Comparison of ENCODE assay signal across 18 cellular contexts in the genomic region with DNA sequence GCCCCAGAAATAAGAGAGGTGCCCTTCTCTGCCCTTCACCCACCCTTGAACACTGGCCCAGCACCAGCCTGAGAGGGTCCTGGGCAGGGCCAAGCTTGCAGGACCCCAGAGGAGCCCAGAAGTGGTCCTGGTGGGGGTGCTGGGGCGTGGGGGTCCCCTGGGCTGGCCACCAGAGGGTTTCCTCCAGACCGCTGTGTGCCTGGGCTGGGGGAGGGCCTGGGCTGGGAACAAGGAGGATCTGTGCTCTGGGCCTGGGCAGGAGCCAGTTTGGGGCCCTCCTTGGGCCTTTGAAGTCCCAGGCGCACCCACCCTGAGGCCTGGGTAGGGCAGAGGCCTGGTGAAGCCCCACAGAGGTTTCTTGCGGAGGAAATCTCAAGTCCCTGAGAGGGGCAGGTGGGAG.
DNase-seq lines count a peak whose midpoint lies in the region; ATAC-seq, FAIRE-seq and TF ChIP-seq lines count a peak whose summit lies in the region.
"Had no signal": no experiment of that assay in that cellular context is flagged by ENCODE, and none has a peak within 500 bp of the region (broad histone marks: within the 10 kb centered on the region; RNA-seq: fewer than 3 reads in every experiment).

No MANE protein-coding gene starts in this region.

- no peak for TF ChIP-seq POLR2A in A549 (IDR thresholded peaks at IDR 0.05; ENCODE audit: low read length)
- TF ChIP-seq POLR2A in testis (IDR thresholded peaks at IDR 0.05) = no peak

- H2AFZ ChIP-seq in GM23338 = no peak overlapping the region

- H3K4me2 ChIP-seq in A549 = no peak overlapping the region; the same call in 2 of the 3 replicates
- H3K4me2 ChIP-seq in GM23338 = no peak overlapping the region

- TF ChIP-seq EP300 in A549 (IDR thresholded peaks at IDR 0.05) = no peak

- H3K79me2 ChIP-seq in GM23338 (replicated peaks; ENCODE audit: insufficient read depth) = no peaks in the 10 kb centered on the region

- H3K27me3 Mint-ChIP-seq in chondrocyte (ENCODE audit: low read depth) (no peaks in the 10 kb centered on the region), GM23338 (ENCODE audit: insufficient read depth, low read depth, poor library complexity) (peaks cover 9% of the 10 kb centered on the region)
- H3K27me3 Mint-ChIP-seq in activated T-helper 17 cell treated with anti-CD3 and anti-CD28 coated beads, Interleukin-2, amount 50 U/mL, for 72 hours = no peaks in the 10 kb centered on the region

- in situ Hi-C loops in Panc1 (cut with HindIII; ENCODE audit: low pct_unique_long_range_greater_than_20kb, low sequenced_read_pairs) = no loop called here

- H3K4me1 ChIP-seq in A549 = peaks cover 68% of the 10 kb centered on the region
- peaks cover 30% of the 10 kb centered on the region for H3K4me1 ChIP-seq in Panc1 (ENCODE audit: control insufficient read depth, insufficient read depth, low read length)
- H3K4me1 ChIP-seq in testis = peaks cover 62% of the 10 kb centered on the region
- H3K4me1 ChIP-seq in GM23338 (ENCODE audit: insufficient read depth) = no peaks in the 10 kb centered on the region

- no peak overlapping the region for H3K4me3 Mint-ChIP-seq in chondrocyte (ENCODE audit: unreplicated experiment)
- no peak overlapping the region for H3K4me3 Mint-ChIP-seq in GM23338
- no peak overlapping the region for H3K4me3 Mint-ChIP-seq in activated T-helper 17 cell treated with anti-CD3 and anti-CD28 coated beads, Interleukin-2, amount 50 U/mL, for 72 hours

- H3K27me3 ChIP-seq in Panc1 (ENCODE audit: control insufficient read depth, insufficient read depth, low read length) (no peaks in the 10 kb centered on the region), testis (no peaks in the 10 kb centered on the region), GM23338 (ENCODE audit: insufficient read depth) (no peaks in the 10 kb centered on the region)

- no peaks in the 10 kb centered on the region for H3K36me3 ChIP-seq in Panc1 (ENCODE audit: control insufficient read depth, insufficient read depth, low read length)
- no peaks in the 10 kb centered on the region for H3K36me3 ChIP-seq in testis (ENCODE audit: low read depth, missing control alignments)
- H3K36me3 ChIP-seq in GM23338 (ENCODE audit: insufficient read depth) = no peaks in the 10 kb centered on the region

- H3K4me3 ChIP-seq in A549 (no peak overlapping the region), Panc1 (ENCODE audit: low read depth in 2 of 2, low read length in 2 of 2) (no peak overlapping the region), testis (no peak overlapping the region), GM23338 (no peak overlapping the region)
- H3K4me3 ChIP-seq: K562 had no signal

- FAIRE-seq in A549 (lab: Jason Lieb, UNC) = no peak
- FAIRE-seq: D721Med, GM12892, GM18507, K562 had no signal

- CTCF ChIA-PET in A549 (lab: Yijun Ruan, JAX) = interaction anchor here (2.9 kb wide), 1 partner anchor 15 kb away, joined by 15 read pairs; no protein-coding TSS in a partner anchor
- CTCF ChIA-PET in Panc1 (lab: Charles Lee) = no interaction called here

- H3K27ac ChIP-seq in A549 (peak overlapping the region; percentile 92 to 97), Panc1 (ENCODE audit: low read length) (0 out of 2 replicates have a peak overlapping the region, but pooled peaks have one; percentile 12), testis (peak overlapping the region; percentile 10 to 75), GM23338 (ENCODE audit: low read depth) (no peak overlapping the region)

- peaks cover 70% of the 10 kb centered on the region for H3K4me1 Mint-ChIP-seq in chondrocyte (ENCODE audit: low read depth)
- no peaks in the 10 kb centered on the region for H3K4me1 Mint-ChIP-seq in GM23338
- no peaks in the 10 kb centered on the region for H3K4me1 Mint-ChIP-seq in activated T-helper 17 cell treated with anti-CD3 and anti-CD28 coated beads, Interleukin-2, amount 50 U/mL, for 72 hours

- ATAC-seq in A549 = no peak
- no peak for ATAC-seq in Panc1
- ATAC-seq in GM23338 = no peak
- ATAC-seq in HG03571 (IDR thresholded peaks at IDR 0.05; ENCODE audit: unreplicated experiment) = no peak
- ATAC-seq in activated T-helper 17 cell treated with anti-CD3 and anti-CD28 coated beads, Interleukin-2, amount 50 U/mL, for 72 hours (replicated peaks) = no peak
- ATAC-seq: K562 had no signal

- TF ChIP-seq CTCF in A549 (IDR thresholded peaks at IDR 0.05) = no peak
- no peak for TF ChIP-seq CTCF in Panc1 (IDR thresholded peaks at IDR 0.05)
- TF ChIP-seq CTCF in chondrocyte (IDR thresholded peaks at IDR 0.05) = no peak
- TF ChIP-seq CTCF in testis (IDR thresholded peaks at IDR 0.05) = no peak
- no peak for TF ChIP-seq CTCF in GM23338 (conservative IDR thresholded peaks at IDR 0.05; ENCODE audit: low read depth in 2 of 2)

- no peaks in the 10 kb centered on the region for H3K36me3 Mint-ChIP-seq in chondrocyte (ENCODE audit: low read depth)
- no peaks in the 10 kb centered on the region; the same call in 2 of the 3 replicates for H3K36me3 Mint-ChIP-seq in GM23338 (ENCODE audit: low read depth)
- no peaks in the 10 kb centered on the region for H3K36me3 Mint-ChIP-seq in activated T-helper 17 cell treated with anti-CD3 and anti-CD28 coated beads, Interleukin-2, amount 50 U/mL, for 72 hours (ENCODE audit: low read depth)

- no peaks in the 10 kb centered on the region for H3K9me3 ChIP-seq in A549
- H3K9me3 ChIP-seq in Panc1 (ENCODE audit: control insufficient read depth, insufficient read depth, low read depth, low read length) = no peaks in the 10 kb centered on the region
- H3K9me3 ChIP-seq in testis = no peaks in the 10 kb centered on the region

- H3K9me3 Mint-ChIP-seq in chondrocyte (ENCODE audit: low read depth) (no peaks in the 10 kb centered on the region), GM23338 (no peaks in the 10 kb centered on the region)
- no peaks in the 10 kb centered on the region for H3K9me3 Mint-ChIP-seq in activated T-helper 17 cell treated with anti-CD3 and anti-CD28 coated beads, Interleukin-2, amount 50 U/mL, for 72 hours

- intact Hi-C loops in Panc1 (cut with micrococcal nuclease; ENCODE audit: unreplicated experiment) (no loop called here), testis (cut with DNase I; ENCODE audit: low total_unique reads) (no loop called here)

- no peaks in the 10 kb centered on the region for H3F3A ChIP-seq in GM23338 (replicated peaks; ENCODE audit: low read depth)

- POLR2A ChIA-PET in A549 (lab: Yijun Ruan, JAX) = no interaction called here
- POLR2A ChIA-PET in Panc1 (lab: Charles Lee) = no interaction called here

- 100% methylated on average over 2 of the region's 4 CpGs for WGBS in A549 (ENCODE audit: missing lambda C conversion rate)
- 77 to 81% methylated on average over 2 to 4 of the region's 4 CpGs for WGBS in testis, 2 donors

- DNase-seq in A549 (ENCODE audit: low read depth in 1 of 2, low spot score in 1 of 2) (no peak), Panc1 (ENCODE audit: low read depth, low spot score) (no peak), chondrocyte (ENCODE audit: low spot score) (no peak), testis (peak; percentile 78), GM23338 (ENCODE audit: low spot score) (no peak)
- DNase-seq: GOT3, NCI-H1105, NCI-H1694, NCI-H2081 treated with DMSO at 0.1 percent for 48 hours, NCI-H510A, NCI-H748 treated with DMSO at 0.1 percent for 48 hours, SIG-M5 had no signal

- no peaks in the 10 kb centered on the region for H3K9me2 ChIP-seq in GM23338 (ENCODE audit: insufficient read depth)

- no peaks in the 10 kb centered on the region for H4K20me1 ChIP-seq in GM23338 (replicated peaks; ENCODE audit: insufficient read depth)

- H3K27ac Mint-ChIP-seq in chondrocyte (ENCODE audit: unreplicated experiment) = peak overlapping the region; percentile 59
- no peak overlapping the region for H3K27ac Mint-ChIP-seq in GM23338
- no peak overlapping the region for H3K27ac Mint-ChIP-seq in activated T-helper 17 cell treated with anti-CD3 and anti-CD28 coated beads, Interleukin-2, amount 50 U/mL, for 72 hours

- no TSS peak for BruUV-seq in Panc1 (replicated peaks; lab: Mats Ljungman, UMichigan)

- TF ChIP-seq RAD21 in A549 (conservative IDR thresholded peaks at IDR 0.05 in 1 of 2, IDR thresholded peaks at IDR 0.05 in 1 of 2) = no peak

TF ChIP-seq in A549, 52 proteins besides CTCF, POLR2A, EP300 and RAD21 (continues in another document):
- TF ChIP-seq NPAS2 (CRISPR knock-in tag; IDR thresholded peaks at IDR 0.05; ENCODE audit: borderline replicate concordance) (no peak), PBX3 (IDR thresholded peaks at IDR 0.05) (no peak)

TF ChIP-seq in GM23338, 12 proteins besides CTCF, POLR2A, EP300 and RAD21 (continues in another document):
- TF ChIP-seq ZNF114 (CRISPR knock-in tag; IDR thresholded peaks at IDR 0.05) (no peak), EZH2phosphoT487 (IDR thresholded peaks at IDR 0.05; ENCODE audit: unreplicated experiment) (no peak), EZH2 (IDR thresholded peaks at IDR 0.05; ENCODE audit: low read depth, unreplicated experiment) (no peak), JUNB (IDR thresholded peaks at IDR 0.05; ENCODE audit: unreplicated experiment) (no peak), REST (IDR thresholded peaks at IDR 0.05; ENCODE audit: unreplicated experiment) (no peak), STAT1 (IDR thresholded peaks at IDR 0.05; ENCODE audit: unreplicated experiment) (no peak)
